Comparison of ENCODE assay signal across 27 cellular contexts in genomic region chr6:145906144-145906543, GRCh38. TPM values are rescaled to one million over a fixed set of nuclear protein-coding genes. Genes with fewer than 3 reads are reported as not detected.
DNase-seq lines count a peak whose midpoint lies in the region; ATAC-seq and TF ChIP-seq lines count a peak whose summit lies in the region.
"Had no signal": no experiment of that assay in that cellular context is flagged by ENCODE, and none has a peak within 500 bp of the region (broad histone marks: within the 10 kb centered on the region; RNA-seq: fewer than 3 reads in every experiment).

No MANE protein-coding gene starts in this region.

- H3K4me1 ChIP-seq in Karpas-422 (ENCODE audit: low read length): peaks cover 32% of the 10 kb centered on the region

- peaks cover 51% of the 10 kb centered on the region for H3K36me3 ChIP-seq in Karpas-422 (ENCODE audit: insufficient read depth, low read length)

- no peak for DNase-seq in activated naive CD4-positive, alpha-beta T cell treated with anti-CD3 and anti-CD28 coated beads, Interleukin-2, amount 50 U/mL, for 16 hours
- DNase-seq in Karpas-422 (no peak), naive B cell (no peak), NCI-H1436 treated with DMSO at 0.1 percent for 48 hours (lab: John Stamatoyannopoulos, UW) (no peak)
- DNase-seq: AML-193; Calu3; DMS79 treated with DMSO at 0.1 percent for 48 hours; GF-D8; H9; KBM-7; MG63; NCI-H1694; NCI-H2029 treated with DMSO at 0.1 percent for 48 hours; NCI-H446 treated with DMSO at 0.1 percent for 48 hours; NCI-H526; NCI-H82; NK-92 treated with Interleukin-12 subunit alpha and Interleukin-12 subunit beta, amount 100 ng/mL, for 24 hours; PC-3; Right ventricle myocardium superior; RPMI8226 had no signal

- no peak overlapping the region for H3K4me2 ChIP-seq in Karpas-422 (ENCODE audit: low read depth, low read length, poor library complexity, severe bottlenecking)
- H3K4me2 ChIP-seq: A549; BLaER1 treated with 17β-estradiol and CSF1 and Interleukin-3, amounts not matched to agents 10 nM and 100 nM; GM23338 had no signal

- H3K27ac Mint-ChIP-seq in activated naive CD4-positive, alpha-beta T cell treated with anti-CD3 and anti-CD28 coated beads, Interleukin-2, amount 50 U/mL, for 24 hours: peak overlapping the region; percentile 63
- peak overlapping the region in 4 of 6 donors; percentile 51 to 76 (median 62) for H3K27ac Mint-ChIP-seq in naive B cell

- no peaks in the 10 kb centered on the region for H3K9me3 ChIP-seq in Karpas-422 (ENCODE audit: low read length)
- H3K9me3 ChIP-seq: A549; BLaER1 treated with 17β-estradiol and CSF1 and Interleukin-3, amounts not matched to agents 10 nM and 100 nM; MG63; SJSA1 had no signal

- peaks cover 10% of the 10 kb centered on the region; the same call in 1 of the 2 replicates for H3K79me2 ChIP-seq in Karpas-422 (ENCODE audit: low read length)

- H3K9me3 Mint-ChIP-seq in activated naive CD4-positive, alpha-beta T cell treated with anti-CD3 and anti-CD28 coated beads, Interleukin-2, amount 50 U/mL, for 24 hours: no peaks in the 10 kb centered on the region
- H3K9me3 Mint-ChIP-seq in naive B cell: no peaks in the 10 kb centered on the region
- H3K9me3 Mint-ChIP-seq: GM23338, H9 had no signal

- no peak overlapping the region for H2AFZ ChIP-seq in Karpas-422 (ENCODE audit: low read length)
- H2AFZ ChIP-seq: GM23338 had no signal

- H3K9ac ChIP-seq in Karpas-422 (ENCODE audit: low read length): no peak overlapping the region
- H3K9ac ChIP-seq: BLaER1 treated with 17β-estradiol and CSF1 and Interleukin-3, amounts not matched to agents 10 nM and 100 nM had no signal

- H3K27me3 Mint-ChIP-seq in activated naive CD4-positive, alpha-beta T cell treated with anti-CD3 and anti-CD28 coated beads, Interleukin-2, amount 50 U/mL, for 24 hours: no peaks in the 10 kb centered on the region
- H3K27me3 Mint-ChIP-seq in naive B cell: no peaks in the 10 kb centered on the region

- no peak overlapping the region for H3K4me3 Mint-ChIP-seq in activated naive CD4-positive, alpha-beta T cell treated with anti-CD3 and anti-CD28 coated beads, Interleukin-2, amount 50 U/mL, for 24 hours
- H3K4me3 Mint-ChIP-seq in naive B cell: no peak overlapping the region
- H3K4me3 Mint-ChIP-seq: GM23338, H9 had no signal

- no peaks in the 10 kb centered on the region for H3K9me2 ChIP-seq in Karpas-422 (replicated peaks; ENCODE audit: insufficient read depth, low read length)

- no peak for ATAC-seq in naive B cell (ENCODE audit: low read depth in 2 of 2)
- no peak for ATAC-seq in GM18505 (IDR thresholded peaks at IDR 0.05; ENCODE audit: unreplicated experiment)
- no peak for ATAC-seq in HG03469 (IDR thresholded peaks at IDR 0.05; ENCODE audit: unreplicated experiment)
- ATAC-seq: A549, GM23338, PC-3 had no signal

- H4K20me1 ChIP-seq in Karpas-422 (ENCODE audit: insufficient read depth, low read depth, low read length): no peaks in the 10 kb centered on the region
- H4K20me1 ChIP-seq: BLaER1 treated with 17β-estradiol and CSF1 and Interleukin-3, amounts not matched to agents 10 nM and 100 nM had no signal

- H3K4me1 Mint-ChIP-seq in activated naive CD4-positive, alpha-beta T cell treated with anti-CD3 and anti-CD28 coated beads, Interleukin-2, amount 50 U/mL, for 24 hours: peaks cover 14% of the 10 kb centered on the region
- peaks cover 19 to 32% (median 24%) of the 10 kb centered on the region in 3 donors for H3K4me1 Mint-ChIP-seq in naive B cell
- H3K4me1 Mint-ChIP-seq: GM23338, H9 had no signal

- H3K4me3 ChIP-seq in Karpas-422 (ENCODE audit: low read length): no peak overlapping the region
- H3K4me3 ChIP-seq: A549; BLaER1 treated with 17β-estradiol and CSF1 and Interleukin-3, amounts not matched to agents 10 nM and 100 nM; GM23338; MG63; SJSA1 had no signal

- TF ChIP-seq POLR2A in GM18505 (IDR thresholded peaks at IDR 0.05; ENCODE audit: borderline replicate concordance, extremely low read depth, insufficient read depth, insufficient read length): no peak

- peaks cover 50% of the 10 kb centered on the region for H3K36me3 Mint-ChIP-seq in activated naive CD4-positive, alpha-beta T cell treated with anti-CD3 and anti-CD28 coated beads, Interleukin-2, amount 50 U/mL, for 24 hours
- H3K36me3 Mint-ChIP-seq in naive B cell: peaks cover 28 to 34% of the 10 kb centered on the region in 2 donors

- peak overlapping the region; percentile 89 for H3K27ac ChIP-seq in Karpas-422 (ENCODE audit: low read length)
- H3K27ac ChIP-seq: A549; BLaER1 treated with 17β-estradiol and CSF1 and Interleukin-3, amounts not matched to agents 10 nM and 100 nM; SJSA1 had no signal

- no peaks in the 10 kb centered on the region for H3K27me3 ChIP-seq in Karpas-422 (ENCODE audit: low read length)
- H3K27me3 ChIP-seq: BLaER1 treated with 17β-estradiol and CSF1 and Interleukin-3, amounts not matched to agents 10 nM and 100 nM; MG63; SJSA1 had no signal

RNA-seq across cellular contexts. Expression of gene SHPRH, which starts 58.0 kb away (rescaled TPM):
- total RNA-seq in Karpas-422 (2014; rRNA removed; shearing (Covaris generic); ENCODE audit: low replicate concordance): 32.3 and 45.0 TPM in 2 replicates
- polyA plus RNA-seq in naive B cell (ENCODE audit: low read depth in 6 of 6): 10 to 100 TPM in 4 of 6 donors, 1 to 10 TPM in 2; 7.3 to 17.6 (median 11.1) TPM
